Comparison of ENCODE assay signal across 8 cellular contexts in genomic region chr20:38673731-38674177, GRCh38. TPM values are rescaled to one million over a fixed set of nuclear protein-coding genes. Genes with fewer than 3 reads are reported as not detected.
DNase-seq lines count a peak whose midpoint lies in the region; ATAC-seq and TF ChIP-seq lines count a peak whose summit lies in the region.

No MANE protein-coding gene starts in this region.

- H3K27me3 Mint-ChIP-seq in H9 (ENCODE audit: low read depth) (peaks cover 84% of the 10 kb centered on the region), Caco-2 (ENCODE audit: insufficient read depth, unreplicated experiment) (peaks cover 18% of the 10 kb centered on the region)
- peaks cover 44% of the 10 kb centered on the region for H3K27me3 Mint-ChIP-seq in stimulated activated memory B cell treated with anti-CD40 and anti-IgM and Interleukin-4, amounts not matched to agents 10 μg/mL and 1 μg/mL and 100 μg/mL, for 72 hours

- ATAC-seq in stimulated activated memory B cell treated with anti-CD40 and anti-IgM and Interleukin-4, amounts not matched to agents 10 μg/mL and 1 μg/mL and 100 μg/mL, for 72 hours = peak; percentile 5
- ATAC-seq in GM19452 (IDR thresholded peaks at IDR 0.05; ENCODE audit: unreplicated experiment) (no peak), GM21528 (IDR thresholded peaks at IDR 0.05; ENCODE audit: low FRiP score, unreplicated experiment) (no peak)

- H3K27ac ChIP-seq in H9 (ENCODE audit: insufficient read length, low read depth, low read length) = no peak overlapping the region

- H2AFZ ChIP-seq in H9 (ENCODE audit: low read length) = no peak overlapping the region

- no peak overlapping the region for H2BK20ac ChIP-seq in H9 (ENCODE audit: low read depth, low read length, poor library complexity, severe bottlenecking)

- H3K4me1 Mint-ChIP-seq in H9 (peaks cover 17 to 30% of the 10 kb centered on the region in 2 experiments), Caco-2 (ENCODE audit: low read depth, unreplicated experiment) (no peaks in the 10 kb centered on the region)
- peaks cover 6% of the 10 kb centered on the region for H3K4me1 Mint-ChIP-seq in stimulated activated memory B cell treated with anti-CD40 and anti-IgM and Interleukin-4, amounts not matched to agents 10 μg/mL and 1 μg/mL and 100 μg/mL, for 72 hours

- H3K4ac ChIP-seq in H9 (ENCODE audit: low read depth, low read length) = no peak overlapping the region

- H2BK120ac ChIP-seq in H9 (ENCODE audit: low read depth, low read length, poor library complexity, severe bottlenecking) = no peak overlapping the region

- H3K4me3 Mint-ChIP-seq in H9 (peak overlapping the region; percentile 79 to 83), Caco-2 (ENCODE audit: unreplicated experiment) (no peak overlapping the region)
- H3K4me3 Mint-ChIP-seq in stimulated activated memory B cell treated with anti-CD40 and anti-IgM and Interleukin-4, amounts not matched to agents 10 μg/mL and 1 μg/mL and 100 μg/mL, for 72 hours = peak overlapping the region; percentile 81

- no peak overlapping the region for H3K56ac ChIP-seq in H9 (ENCODE audit: insufficient read length, low read depth, low read length)

- H3K27ac Mint-ChIP-seq in H9 = no peak overlapping the region
- H3K27ac Mint-ChIP-seq in stimulated activated memory B cell treated with anti-CD40 and anti-IgM and Interleukin-4, amounts not matched to agents 10 μg/mL and 1 μg/mL and 100 μg/mL, for 72 hours = peak overlapping the region; percentile 31
- H3K27ac Mint-ChIP-seq in Caco-2 (ENCODE audit: unreplicated experiment) = no peak overlapping the region

- TF ChIP-seq CTCF in BE2C (IDR thresholded peaks at IDR 0.05; ENCODE audit: low read depth, low read length) (no peak), H9 (conservative IDR thresholded peaks at IDR 0.05) (no peak), Caco-2 (IDR thresholded peaks at IDR 0.05; ENCODE audit: insufficient read depth in 1 of 2, low read depth in 1 of 2, low read length in 1 of 2, severe bottlenecking in 1 of 2, unreplicated experiment in 1 of 2) (no peak)

- H3K23ac ChIP-seq in H9 (ENCODE audit: insufficient read length, low read depth, low read length) = no peak overlapping the region

- peak overlapping the region; percentile 24; the same call in 1 of the 2 replicates for H3K14ac ChIP-seq in H9 (ENCODE audit: insufficient read depth, low read length)

- peaks cover 10% of the 10 kb centered on the region for H3K23me2 ChIP-seq in H9 (ENCODE audit: insufficient read length, low read depth, low read length, poor library complexity, severe bottlenecking)

- H3K18ac ChIP-seq in H9 (ENCODE audit: insufficient read length, low read depth, low read length) = no peak overlapping the region

- no peak overlapping the region for H4K8ac ChIP-seq in H9 (replicated peaks; ENCODE audit: insufficient read length, low read depth, low read length)

- BruUV-seq in Caco-2 (replicated peaks; lab: Mats Ljungman, UMichigan) = no TSS peak

- H3K79me1 ChIP-seq in H9 (ENCODE audit: insufficient read depth, low read depth, low read length, poor library complexity, severe bottlenecking) = no peaks in the 10 kb centered on the region

- no peaks in the 10 kb centered on the region; a peak in 1 of 7 replicates for H3K36me3 Mint-ChIP-seq in H9 (ENCODE audit: insufficient read depth in 1 of 3, low read depth in 3 of 3)
- no peaks in the 10 kb centered on the region for H3K36me3 Mint-ChIP-seq in stimulated activated memory B cell treated with anti-CD40 and anti-IgM and Interleukin-4, amounts not matched to agents 10 μg/mL and 1 μg/mL and 100 μg/mL, for 72 hours
- H3K36me3 Mint-ChIP-seq in Caco-2 (ENCODE audit: insufficient read depth, unreplicated experiment) = no peaks in the 10 kb centered on the region

- no peak overlapping the region for H2BK15ac ChIP-seq in H9 (ENCODE audit: low read depth, low read length)

- WGBS in H9 (ENCODE audit: extremely low coverage, insufficient read length, low lambda C conversion rate) = no CpG with 5 or more reads among the region's 18 CpGs

- intact Hi-C loops in Caco-2 (cut with micrococcal nuclease; ENCODE audit: unreplicated experiment) = no loop called here

- no peak overlapping the region for H3T11ph ChIP-seq in H9 (ENCODE audit: low read length)

- no peak overlapping the region for H4K91ac ChIP-seq in H9 (ENCODE audit: insufficient read length, low read depth, low read length)

- H3K79me2 ChIP-seq in H9 (ENCODE audit: insufficient read depth, low read length) = no peaks in the 10 kb centered on the region

- no peak overlapping the region for H2BK12ac ChIP-seq in H9 (ENCODE audit: insufficient read length, low read depth, low read length)

- DNase-seq in BE2C (peak; percentile 36), H9 (peak; percentile 66), Caco-2 (no peak)
- DNase-seq in activated CD8-positive, alpha-beta memory T cell treated with anti-CD3 and anti-CD28 coated beads, Interleukin-2, amount 50 U/mL, for 4 hours = peak; percentile 30

- H3K9me3 Mint-ChIP-seq in H9 = peaks cover 0 to 6% of the 10 kb centered on the region in 2 experiments; a peak in 2 of 5 replicates
- H3K9me3 Mint-ChIP-seq in stimulated activated memory B cell treated with anti-CD40 and anti-IgM and Interleukin-4, amounts not matched to agents 10 μg/mL and 1 μg/mL and 100 μg/mL, for 72 hours = peaks cover 4% of the 10 kb centered on the region
- H3K9me3 Mint-ChIP-seq in Caco-2 (ENCODE audit: unreplicated experiment) = no peaks in the 10 kb centered on the region

- no peaks in the 10 kb centered on the region for H4K20me1 ChIP-seq in H9 (ENCODE audit: control insufficient read depth, insufficient read depth, insufficient read length)

- H2AK5ac ChIP-seq in H9 (ENCODE audit: insufficient read length, low read length) = no peak overlapping the region

- H4K5ac ChIP-seq in H9 (ENCODE audit: insufficient read length, low read depth, low read length) = no peak overlapping the region

- peaks cover 6% of the 10 kb centered on the region; the same call in 1 of the 2 replicates for H3K4me1 ChIP-seq in BE2C
- H3K4me1 ChIP-seq in H9 (ENCODE audit: insufficient read depth, low read length) = peaks cover 4% of the 10 kb centered on the region; the same call in 1 of the 2 replicates
- peaks cover 8% of the 10 kb centered on the region for H3K4me1 ChIP-seq in iPS-15b (ENCODE audit: control insufficient read depth, insufficient read depth, low read length)
- H3K4me1 ChIP-seq in Caco-2 = no peaks in the 10 kb centered on the region

- H3K4me3 ChIP-seq in BE2C (ENCODE audit: low read depth, low read length) = peak overlapping the region; percentile 84
- peak overlapping the region; percentile 68 for H3K4me3 ChIP-seq in iPS-15b (ENCODE audit: low read depth, low read length)
- no peak overlapping the region for H3K4me3 ChIP-seq in Caco-2 (ENCODE audit: low read depth, low read length)

- H3K36me3 ChIP-seq in BE2C (no peaks in the 10 kb centered on the region), iPS-15b (ENCODE audit: control insufficient read depth, insufficient read depth, low read length) (no peaks in the 10 kb centered on the region), Caco-2 (ENCODE audit: control insufficient read depth, insufficient read depth, low read length) (no peaks in the 10 kb centered on the region)

- no peak overlapping the region for H2BK5ac ChIP-seq in H9 (ENCODE audit: insufficient read length, low read length)

- H3K27me3 ChIP-seq in BE2C = no peaks in the 10 kb centered on the region; the same call in 1 of the 2 replicates
- no peaks in the 10 kb centered on the region; the same call in 1 of the 2 replicates for H3K27me3 ChIP-seq in H9 (ENCODE audit: insufficient read depth, low read length)
- peaks cover 73% of the 10 kb centered on the region for H3K27me3 ChIP-seq in iPS-15b (ENCODE audit: control insufficient read depth, insufficient read depth, low read length)
- no peaks in the 10 kb centered on the region; the same call in 1 of the 2 replicates for H3K27me3 ChIP-seq in Caco-2 (replicated peaks; ENCODE audit: control insufficient read depth, insufficient read depth, low read length)

- H3K9ac ChIP-seq in H9 (ENCODE audit: extremely low read depth, insufficient read length, low read length) (peak overlapping the region; percentile 10), iPS-15b (ENCODE audit: low read depth, low read length) (no peak overlapping the region)

- peak overlapping the region; percentile 90 for H3K4me2 ChIP-seq in H9 (ENCODE audit: insufficient read depth, insufficient read length, low read length)

- POLR2A ChIA-PET in Caco-2 (lab: Charles Lee) = no interaction called here

- H3K9me3 ChIP-seq in BE2C (no peaks in the 10 kb centered on the region), H9 (ENCODE audit: control insufficient read depth, low read depth, low read length) (no peaks in the 10 kb centered on the region), iPS-15b (ENCODE audit: control insufficient read depth, insufficient read depth, low read length) (no peaks in the 10 kb centered on the region), Caco-2 (no peaks in the 10 kb centered on the region)

- CTCF ChIA-PET in Caco-2 (lab: Charles Lee) = no interaction called here

RNA-seq across cellular contexts. Expression of gene SLC32A1, which starts 50.5 kb away (rescaled TPM):
- polyA plus RNA-seq in BE2C (2012; ENCODE audit: insufficient read depth, insufficient read length, low read depth) = 85.5 TPM
- total RNA-seq in H9 (2021) (0.24 and 0.33 TPM in 2 replicates), Caco-2 (2022) (not detected in 2 replicates)

Comparison
In these comparisons a context has a peak if more than half of its experiments do, and no peak if none do; other contexts are left out.
1. DNase-seq: peak in BE2C (single experiment), H9 (single experiment) and activated CD8-positive, alpha-beta memory T cell treated with anti-CD3 and anti-CD28 coated beads, Interleukin-2, amount 50 U/mL, for 4 hours (single experiment); none in Caco-2 (0 of 2).